In genomic region chr1:5831600-5832335, GRCh38 we compare ENCODE assay signal across 14 cellular contexts.
"Had no signal": no experiment of that assay in that cellular context is flagged by ENCODE, and none has a peak within 500 bp of the region (broad histone marks: within the 10 kb centered on the region; RNA-seq: fewer than 3 reads in every experiment).

No MANE protein-coding gene starts in this region.

- H3K4me1 Mint-ChIP-seq: stimulated activated memory B cell treated with anti-CD40 and anti-IgM and Interleukin-4, amounts not matched to agents 10 μg/mL and 1 μg/mL and 100 μg/mL, for 72 hours had no signal

- DNase-seq: activated CD4-positive, alpha-beta T cell treated with anti-CD3 and anti-CD28 coated beads, Interleukin-2, amount 10 ng/mL, durations not matched to agents 7 days and 5 days; activated CD8-positive, alpha-beta memory T cell treated with anti-CD3 and anti-CD28 coated beads, Interleukin-2, amount 50 U/mL, for 48 hours; activated gamma-delta T cell; activated T-cell treated with anti-CD3 and anti-CD28 coated beads, Interleukin-2, amount 50 U/mL, for 72 hours; hippocampal formation; left colon; midbrain; thyroid gland had no signal

- H3K27ac Mint-ChIP-seq: activated CD4-positive, alpha-beta T cell treated with anti-CD3 and anti-CD28 coated beads, Interleukin-2, amount 10 ng/mL, durations not matched to agents 7 days and 5 days; activated T-cell treated with anti-CD3 and anti-CD28 coated beads, Interleukin-2, amount 50 U/mL, for 72 hours; stimulated activated memory B cell treated with anti-CD40 and anti-IgM and Interleukin-4, amounts not matched to agents 10 μg/mL and 1 μg/mL and 100 μg/mL, for 72 hours had no signal

- H3K36me3 Mint-ChIP-seq: activated naive CD4-positive, alpha-beta T cell treated with anti-CD3 and anti-CD28 coated beads, Interleukin-2, amount 50 U/mL, for 72 hours; stimulated activated memory B cell treated with anti-CD40 and anti-IgM and Interleukin-4, amounts not matched to agents 10 μg/mL and 1 μg/mL and 100 μg/mL, for 72 hours had no signal

- H3K36me3 ChIP-seq: gastroesophageal sphincter, thyroid gland had no signal

- H3K9me3 ChIP-seq: gastroesophageal sphincter, thyroid gland had no signal

- H2AFZ ChIP-seq: parathyroid adenoma had no signal

- H3K27me3 Mint-ChIP-seq: activated CD4-positive, alpha-beta T cell treated with anti-CD3 and anti-CD28 coated beads, Interleukin-2, amount 10 ng/mL, durations not matched to agents 7 days and 5 days had no signal

- H3K9ac ChIP-seq: parathyroid adenoma had no signal

- H3K27me3 ChIP-seq: thyroid gland had no signal

- H3K27ac ChIP-seq: dorsolateral prefrontal cortex, gastroesophageal sphincter, parathyroid adenoma, thyroid gland had no signal

- H3K4me1 ChIP-seq: gastroesophageal sphincter, parathyroid adenoma had no signal

- H3K4me3 ChIP-seq: dorsolateral prefrontal cortex, gastroesophageal sphincter, lung, thyroid gland had no signal

- H3K4me3 Mint-ChIP-seq: activated CD4-positive, alpha-beta T cell treated with anti-CD3 and anti-CD28 coated beads, Interleukin-2, amount 10 ng/mL, durations not matched to agents 7 days and 5 days; activated T-cell treated with anti-CD3 and anti-CD28 coated beads, Interleukin-2, amount 50 U/mL, for 72 hours; stimulated activated memory B cell treated with anti-CD40 and anti-IgM and Interleukin-4, amounts not matched to agents 10 μg/mL and 1 μg/mL and 100 μg/mL, for 72 hours had no signal
